1 cellular context compared by ENCODE assay signal in genomic region chr2:84880395-84880644, GRCh38.
TF ChIP-seq lines count a peak whose summit lies in the region.

No MANE protein-coding gene starts in this region.

TF ChIP-seq in GM12878, 131 proteins besides CTCF, POLR2A, EP300 and RAD21 (continued from another document):
- TF ChIP-seq LARP7 (IDR thresholded peaks at IDR 0.05) (no peak), RCOR1 (conservative IDR thresholded peaks at IDR 0.05; ENCODE audit: low read depth, low read length) (no peak), SMARCA5 (IDR thresholded peaks at IDR 0.05) (no peak), SUZ12 (IDR thresholded peaks at IDR 0.05; ENCODE audit: unreplicated experiment) (no peak), MYC (IDR thresholded peaks at IDR 0.05; ENCODE audit: insufficient read depth, insufficient read length, insufficient replicate concordance, low read length, severe bottlenecking) (no peak), STAT3 (IDR thresholded peaks at IDR 0.05; ENCODE audit: low read depth, low read length) (no peak), BCL3 (IDR thresholded peaks at IDR 0.05; ENCODE audit: borderline replicate concordance, insufficient read depth, low read depth, low read length, poor library complexity, severe bottlenecking) (no peak), POLR2AphosphoS2 (IDR thresholded peaks at IDR 0.05; ENCODE audit: low read depth, low read length) (no peak), EGR1 (IDR thresholded peaks at IDR 0.05; ENCODE audit: borderline replicate concordance in 1 of 2, low read depth in 2 of 2, low read length in 2 of 2) (no peak), MXI1 (IDR thresholded peaks at IDR 0.05; ENCODE audit: low read depth, low read length) (no peak), ZBTB33 (IDR thresholded peaks at IDR 0.05) (no peak), RBBP5 (conservative IDR thresholded peaks at IDR 0.05) (no peak), MYB (IDR thresholded peaks at IDR 0.05; ENCODE audit: borderline replicate concordance, low read depth, low read length) (no peak)
- TF ChIP-seq, protein P1, sequence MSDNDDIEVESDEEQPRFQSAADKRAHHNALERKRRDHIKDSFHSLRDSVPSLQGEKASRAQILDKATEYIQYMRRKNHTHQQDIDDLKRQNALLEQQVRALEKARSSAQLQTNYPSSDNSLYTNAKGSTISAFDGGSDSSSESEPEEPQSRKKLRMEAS (IDR thresholded peaks at IDR 0.05; ENCODE audit: low read depth, low read length): no peak
